ENCODE assay signal across 8 cellular contexts in genomic region chr19:1592755-1593628, GRCh38. TPM values are rescaled to one million over a fixed set of nuclear protein-coding genes. Genes with fewer than 3 reads are reported as not detected.
A peak's percentile ranks its signal among the peaks of the same experiment; 100 is the strongest.
DNase-seq lines count a peak whose midpoint lies in the region; ATAC-seq lines count a peak whose summit lies in the region.

Gene MBD3 (minus strand): TSS chr19:1592865. CDS start chr19:1592631, 234 bp downstream.

- no peaks in the 10 kb centered on the region for H3K27me3 Mint-ChIP-seq in activated T-helper 17 cell treated with anti-CD3 and anti-CD28 coated beads, Interleukin-2, amount 50 U/mL, for 72 hours
- no peaks in the 10 kb centered on the region for H3K27me3 Mint-ChIP-seq in natural killer cell treated with Interleukin-12 subunit alpha and Interleukin-12 subunit beta and Interleukin-15 and Interleukin-18, amount 100 ng/mL, for 72 hours

- ATAC-seq in GM21825 (IDR thresholded peaks at IDR 0.05; ENCODE audit: unreplicated experiment) = peak; percentile 61
- ATAC-seq in activated T-helper 17 cell treated with anti-CD3 and anti-CD28 coated beads, Interleukin-2, amount 50 U/mL, for 72 hours (replicated peaks) = peak; percentile 88
- ATAC-seq in natural killer cell treated with Interleukin-12 subunit alpha and Interleukin-12 subunit beta and Interleukin-15 and Interleukin-18, amount 100 ng/mL, for 72 hours = peak; percentile 92 to 94

- peak; percentile 79 for DNase-seq in DMS79 (lab: John Stamatoyannopoulos, UW)
- DNase-seq in Kasumi-1 (lab: John Stamatoyannopoulos, UW) = peak; percentile 87 to 88
- peak; percentile 96 for DNase-seq in RPMI8226
- peak; percentile 91 for DNase-seq in fibroblast of peridontal ligament (ENCODE audit: extremely low read depth)
- DNase-seq in natural killer cell treated with Interleukin-12 subunit alpha and Interleukin-12 subunit beta and Interleukin-15 and Interleukin-18, amount 100 ng/mL, for 72 hours (ENCODE audit: low spot score) = peak; percentile 95
- DNase-seq in stimulated activated naive CD4-positive, alpha-beta T cell treated with Interleukin-2 at 50 U/mL for 16 hours (lab: John Stamatoyannopoulos, UW) = peak; percentile 81

- peak within 1 kb of the TSS; percentile 91 for H3K27ac Mint-ChIP-seq in activated T-helper 17 cell treated with anti-CD3 and anti-CD28 coated beads, Interleukin-2, amount 50 U/mL, for 72 hours
- H3K27ac Mint-ChIP-seq in natural killer cell treated with Interleukin-12 subunit alpha and Interleukin-12 subunit beta and Interleukin-15 and Interleukin-18, amount 100 ng/mL, for 72 hours = peak within 1 kb of the TSS; percentile 81 to 93

- H3K9me3 Mint-ChIP-seq in activated T-helper 17 cell treated with anti-CD3 and anti-CD28 coated beads, Interleukin-2, amount 50 U/mL, for 72 hours = no peaks in the 10 kb centered on the region
- H3K9me3 Mint-ChIP-seq in natural killer cell treated with Interleukin-12 subunit alpha and Interleukin-12 subunit beta and Interleukin-15 and Interleukin-18, amount 100 ng/mL, for 72 hours = no peaks in the 10 kb centered on the region

- H3K4me1 Mint-ChIP-seq in activated T-helper 17 cell treated with anti-CD3 and anti-CD28 coated beads, Interleukin-2, amount 50 U/mL, for 72 hours = no peaks in the 10 kb centered on the region
- H3K4me1 Mint-ChIP-seq in natural killer cell treated with Interleukin-12 subunit alpha and Interleukin-12 subunit beta and Interleukin-15 and Interleukin-18, amount 100 ng/mL, for 72 hours (ENCODE audit: low read depth in 2 of 2) = peaks cover 12 to 13% of the 10 kb centered on the region in 2 donors

- peaks cover 59% of the 10 kb centered on the region for H3K36me3 Mint-ChIP-seq in activated T-helper 17 cell treated with anti-CD3 and anti-CD28 coated beads, Interleukin-2, amount 50 U/mL, for 72 hours (ENCODE audit: low read depth)
- H3K36me3 Mint-ChIP-seq in natural killer cell treated with Interleukin-12 subunit alpha and Interleukin-12 subunit beta and Interleukin-15 and Interleukin-18, amount 100 ng/mL, for 72 hours = no peaks in the 10 kb centered on the region

- H3K4me3 Mint-ChIP-seq in activated T-helper 17 cell treated with anti-CD3 and anti-CD28 coated beads, Interleukin-2, amount 50 U/mL, for 72 hours = peak within 1 kb of the TSS; percentile 95
- peak within 1 kb of the TSS; percentile 92 for H3K4me3 Mint-ChIP-seq in natural killer cell treated with Interleukin-12 subunit alpha and Interleukin-12 subunit beta and Interleukin-15 and Interleukin-18, amount 100 ng/mL, for 72 hours

RNA-seq across cellular contexts. Expression of gene MBD3, which starts in this region (rescaled TPM):
- 100 to 1,000 TPM in 1 of 2 donors, 10 to 100 TPM in 1; 71.5 to 128 TPM for total RNA-seq in activated T-helper 17 cell treated with anti-CD3 and anti-CD28 coated beads, Interleukin-2, amount 50 U/mL, for 72 hours
- total RNA-seq in natural killer cell treated with Interleukin-12 subunit alpha and Interleukin-12 subunit beta and Interleukin-15 and Interleukin-18, amount 100 ng/mL, for 72 hours = 100 to 1,000 TPM in 1 of 2 donors, 10 to 100 TPM in 1; 92.5 to 233 TPM

Comparison
In these comparisons a context has a peak if more than half of its experiments do, and no peak if none do; other contexts are left out.
1. Peak in every context shown above with its lines: DNase-seq and ATAC-seq.